22 cellular contexts compared by ENCODE assay signal in genomic region chr6:12968839-12969558, GRCh38.
"Had no signal": no experiment of that assay in that cellular context is flagged by ENCODE, and none has a peak within 500 bp of the region (broad histone marks: within the 10 kb centered on the region; RNA-seq: fewer than 3 reads in every experiment).

No MANE protein-coding gene starts in this region.

- H3K4me3 ChIP-seq: body of pancreas, heart left ventricle, ovary, sigmoid colon had no signal

- DNase-seq: activated CD4-positive, alpha-beta memory T cell treated with anti-CD3 and anti-CD28 coated beads, Interleukin-2, amount 10 ng/mL, durations not matched to agents 7 days and 5 days; activated CD4-positive, alpha-beta T cell treated with anti-CD3 and anti-CD28 coated beads, Interleukin-2, amount 10 ng/mL, durations not matched to agents 7 days and 5 days; activated CD4-positive, CD25-positive, alpha-beta regulatory T cell treated with anti-CD3 and anti-CD28 coated beads, Interleukin-2, amount 50 U/mL, for 72 hours; activated CD8-positive, alpha-beta memory T cell treated with anti-CD3 and anti-CD28 coated beads, Interleukin-2, amount 50 U/mL, for 48 hours; activated gamma-delta T cell treated with Interleukin-2 at 50 U/mL for 16 hours; activated T-cell treated with anti-CD3 and anti-CD28 coated beads, Interleukin-2, amount 50 U/mL, for 24 hours; body of pancreas; endodermal cell; foreskin keratinocyte; heart left ventricle; hypothalamus; immature natural killer cell; kidney; nephron progenitor cell; ovary; sigmoid colon; small intestine; stimulated activated CD4-positive, alpha-beta T cell treated with anti-CD3 and anti-CD28 coated beads, Interleukin-4, amount 100 ng/mL, for 24 hours; T-helper 2 cell had no signal

- ATAC-seq: activated naive CD4-positive, alpha-beta T cell treated with anti-CD3 and anti-CD28 coated beads, Interleukin-2, amount 50 U/mL, for 72 hours; body of pancreas; esophagus mucosa; foreskin keratinocyte; heart left ventricle; stimulated activated effector memory CD8-positive, alpha-beta T cell treated with anti-CD3 and anti-CD28 coated beads, Interleukin-12 subunit alpha, Interleukin-12 subunit beta, amount 100 ng/mL, for 72 hours had no signal
